ENCODE assay signal across 31 cellular contexts in the genomic region with DNA sequence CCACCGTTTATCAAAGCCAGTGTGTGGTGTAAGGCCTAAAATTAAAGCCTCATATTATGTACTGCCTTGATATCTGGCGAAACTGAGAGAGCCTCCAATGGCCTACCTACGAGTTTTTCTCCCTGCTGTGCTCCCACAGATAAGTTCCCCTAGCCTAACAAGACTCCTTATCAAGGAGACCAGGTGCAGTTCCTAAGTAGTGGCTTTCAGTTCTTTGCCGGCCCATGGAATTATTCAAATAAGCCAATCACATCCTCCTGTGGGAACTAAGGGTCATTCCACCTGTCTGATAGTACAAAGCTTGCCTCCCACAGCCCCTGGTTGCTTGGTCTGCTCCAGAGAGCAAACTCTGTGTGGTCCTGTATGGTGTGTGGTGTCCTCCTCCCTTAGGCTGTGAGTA.
"Had no signal": no experiment of that assay in that cellular context is flagged by ENCODE, and none has a peak within 500 bp of the region (broad histone marks: within the 10 kb centered on the region; RNA-seq: fewer than 3 reads in every experiment).

No MANE protein-coding gene starts in this region.

- H3K9me3 ChIP-seq: ascending aorta had no signal

- H3K4me1 ChIP-seq: ascending aorta had no signal

- H3K36me3 ChIP-seq: ascending aorta, cardiac muscle cell, WERI-Rb-1 had no signal

- ATAC-seq: activated CD4-positive, alpha-beta T cell treated with anti-CD3 and anti-CD28 coated beads for 36 hours; activated CD4-positive, CD25-positive, alpha-beta regulatory T cell treated with anti-CD3 and anti-CD28 coated beads, Interleukin-2, amount 50 U/mL, for 24 hours; activated CD8-positive, alpha-beta memory T cell treated with anti-CD3 and anti-CD28 coated beads, Interleukin-2, amount 10 ng/mL, durations not matched to agents 7 days and 5 days; activated CD8-positive, alpha-beta T cell treated with anti-CD3 and anti-CD28 coated beads, Interleukin-2, amount 10 ng/mL, durations not matched to agents 7 days and 5 days; activated naive CD8-positive, alpha-beta T cell treated with anti-CD3 and anti-CD28 coated beads, Interleukin-2, amount 50 U/mL, for 24 hours; WTC11 had no signal

- DNase-seq: activated CD4-positive, alpha-beta memory T cell treated with anti-CD3 and anti-CD28 coated beads, Interleukin-2, amount 10 ng/mL, durations not matched to agents 7 days and 5 days; activated CD4-positive, alpha-beta T cell treated with anti-CD3 and anti-CD28 coated beads for 1 hour; activated CD4-positive, alpha-beta T cell treated with anti-CD3 and anti-CD28 coated beads for 36 hours; activated CD4-positive, alpha-beta T cell treated with anti-CD3 and anti-CD28 coated beads for 48 hours; activated CD4-positive, alpha-beta T cell treated with anti-CD3 and anti-CD28 coated beads, Interleukin-2, amount 10 ng/mL, durations not matched to agents 7 days and 5 days; activated CD4-positive, alpha-beta T cell treated with anti-CD3 and anti-CD28 coated beads, Interleukin-2, amount 50 U/mL, for 48 hours; activated CD4-positive, CD25-positive, alpha-beta regulatory T cell; activated CD8-positive, alpha-beta memory T cell treated with anti-CD3 and anti-CD28 coated beads for 24 hours; activated CD8-positive, alpha-beta memory T cell treated with anti-CD3 and anti-CD28 coated beads, Interleukin-2, amount 10 ng/mL, durations not matched to agents 7 days and 5 days; activated CD8-positive, alpha-beta memory T cell treated with anti-CD3 and anti-CD28 coated beads, Interleukin-2, amount 50 U/mL, for 48 hours; activated CD8-positive, alpha-beta T cell treated with anti-CD3 and anti-CD28 coated beads, Interleukin-2, amount 10 ng/mL, durations not matched to agents 7 days and 5 days; activated effector memory CD4-positive, alpha-beta T cell treated with Interleukin-2 at 50 U/mL for 16 hours; activated gamma-delta T cell; activated naive CD4-positive, alpha-beta T cell treated with anti-CD3 and anti-CD28 coated beads, Interleukin-2, amount 10 ng/mL, durations not matched to agents 7 days and 5 days; activated naive CD4-positive, alpha-beta T cell treated with Interleukin-2 at 50 U/mL for 16 hours; activated naive CD8-positive, alpha-beta T cell treated with anti-CD3 and anti-CD28 coated beads, Interleukin-2, amount 10 ng/mL, durations not matched to agents 7 days and 5 days; activated naive CD8-positive, alpha-beta T cell treated with anti-CD3 and anti-CD28 coated beads, Interleukin-2, amount 50 U/mL, for 24 hours; activated T-cell treated with anti-CD3 and anti-CD28 coated beads, Interleukin-2, amount 50 U/mL, for 24 hours; activated T-cell treated with anti-CD3 and anti-CD28 coated beads, Interleukin-2, amount 50 U/mL, for 48 hours; amygdala; anterior cingulate cortex; caudate nucleus; cerebellar nuclear complex; T-helper 1 cell; T-helper 2 cell; T-helper 9 cell; WERI-Rb-1 had no signal

- H3K4me3 ChIP-seq: ascending aorta, cardiac muscle cell had no signal
